Comparison of ENCODE assay signal across 30 cellular contexts in the genomic region with DNA sequence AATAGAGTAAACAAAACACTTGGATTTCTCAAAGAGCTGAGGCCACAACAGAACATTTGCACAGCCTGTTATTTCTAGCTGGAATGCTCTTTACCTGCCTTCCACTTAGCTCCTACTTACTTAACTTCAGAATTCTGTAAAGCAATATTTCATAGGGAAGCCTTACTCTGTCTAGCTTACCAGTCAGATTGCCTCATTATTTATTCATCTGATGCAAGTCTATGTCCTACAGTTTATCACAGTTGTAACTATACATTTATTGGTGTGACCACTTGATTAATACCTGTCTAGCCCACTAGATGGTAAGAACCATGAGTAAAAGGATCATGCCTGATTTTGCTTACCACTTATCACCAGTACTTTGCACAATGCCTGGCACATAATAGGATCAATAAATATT.
"Had no signal": no experiment of that assay in that cellular context is flagged by ENCODE, and none has a peak within 500 bp of the region (broad histone marks: within the 10 kb centered on the region; RNA-seq: fewer than 3 reads in every experiment).

No MANE protein-coding gene starts in this region.

- DNase-seq: activated CD4-positive, alpha-beta memory T cell treated with anti-CD3 and anti-CD28 coated beads, Interleukin-2, amount 10 ng/mL, durations not matched to agents 7 days and 5 days; activated CD4-positive, alpha-beta T cell treated with anti-CD3 and anti-CD28 coated beads for 1 hour; activated CD4-positive, alpha-beta T cell treated with anti-CD3 and anti-CD28 coated beads for 4 hours; activated CD4-positive, alpha-beta T cell treated with anti-CD3 and anti-CD28 coated beads, Interleukin-2, amount 10 ng/mL, durations not matched to agents 7 days and 5 days; activated CD4-positive, alpha-beta T cell treated with anti-CD3 and anti-CD28 coated beads, Interleukin-2, amount 50 U/mL, for 4 hours; activated CD8-positive, alpha-beta memory T cell treated with anti-CD3 and anti-CD28 coated beads, Interleukin-2, amount 50 U/mL, for 48 hours; activated gamma-delta T cell; activated naive CD4-positive, alpha-beta T cell; activated naive CD4-positive, alpha-beta T cell treated with anti-CD3 and anti-CD28 coated beads, Interleukin-2, amount 10 ng/mL, durations not matched to agents 7 days and 5 days; activated naive CD8-positive, alpha-beta T cell treated with anti-CD3 and anti-CD28 coated beads, Interleukin-2, amount 10 ng/mL, durations not matched to agents 7 days and 5 days; activated T-cell treated with anti-CD3 and anti-CD28 coated beads for 4 hours; activated T-cell treated with anti-CD3 and anti-CD28 coated beads, Interleukin-2, amount 50 U/mL, for 24 hours; activated T-cell treated with anti-CD3 and anti-CD28 coated beads, Interleukin-2, amount 50 U/mL, for 72 hours; central memory CD4-positive, alpha-beta T cell; cerebellar nuclear complex; colonic mucosa; effector CD8-positive, alpha-beta T cell; foreskin fibroblast; glutamatergic neuron; heart right ventricle; T-helper 2 cell had no signal

- H3K27me3 ChIP-seq: ascending aorta, breast epithelium, cardiac muscle cell, colonic mucosa, heart right ventricle had no signal

- ATAC-seq: activated naive CD4-positive, alpha-beta T cell treated with anti-CD3 and anti-CD28 coated beads, Interleukin-2, amount 50 U/mL, for 72 hours; activated T-cell treated with anti-CD3 and anti-CD28 coated beads, Interleukin-2, amount 50 U/mL, for 72 hours; esophagus mucosa; heart right ventricle; WTC11 had no signal

- H3K36me3 ChIP-seq: ascending aorta, breast epithelium, cardiac muscle cell, colonic mucosa, heart right ventricle had no signal

- H3K4me1 ChIP-seq: ascending aorta, breast epithelium, colonic mucosa, heart right ventricle had no signal

- FAIRE-seq: endometrium, endothelial cell of umbilical vein, frontal cortex had no signal

- H3K27ac ChIP-seq: ascending aorta, breast epithelium, cardiac muscle cell, colonic mucosa, heart right ventricle had no signal

- H3K4me3 ChIP-seq: ascending aorta, breast epithelium, cardiac muscle cell, colonic mucosa, heart right ventricle had no signal

- H3K9me3 ChIP-seq: ascending aorta, colonic mucosa had no signal
